In genomic region chr2:155852156-155852555, GRCh38 we compare ENCODE assay signal across 1 cellular context.
TF ChIP-seq lines count a peak whose summit lies in the region.

No MANE protein-coding gene starts in this region.

TF ChIP-seq in HepG2, 621 proteins besides CTCF, POLR2A, EP300 and RAD21 (continued from another document):
- no peak for TF ChIP-seq TEF (CRISPR knock-in tag; IDR thresholded peaks at IDR 0.05)
